Comparison of ENCODE assay signal across 1 cellular context in genomic region chr11:64752106-64752970, GRCh38.
TF ChIP-seq lines count a peak whose summit lies in the region.

No MANE protein-coding gene starts in this region.

TF ChIP-seq in HepG2, 621 proteins besides CTCF, POLR2A, EP300 and RAD21:
- TF ChIP-seq HMGXB4 (CRISPR knock-in tag; IDR thresholded peaks at IDR 0.05; ENCODE audit: borderline replicate concordance in 1 of 2, low read depth in 1 of 2) (no peak), REPIN1 (CRISPR knock-in tag; IDR thresholded peaks at IDR 0.05; ENCODE audit: borderline replicate concordance, low read depth) (no peak), KLF13 (CRISPR knock-in tag; IDR thresholded peaks at IDR 0.05) (no peak), SOX13 (IDR thresholded peaks at IDR 0.05) (no peak), SOX13 (CRISPR knock-in tag; conservative IDR thresholded peaks at IDR 0.05 in 1 of 2, IDR thresholded peaks at IDR 0.05 in 1 of 2) (no peak), ZNF263 (CRISPR knock-in tag; IDR thresholded peaks at IDR 0.05) (peak; percentile 76; the same call in 1 of the 2 replicates), ZNF572 (CRISPR knock-in tag; IDR thresholded peaks at IDR 0.05) (no peak), GATAD1 (CRISPR knock-in tag; IDR thresholded peaks at IDR 0.05) (no peak), TBL1XR1 (IDR thresholded peaks at IDR 0.05; ENCODE audit: borderline replicate concordance, low read length, partially characterized antibody) (no peak), KLF15 (CRISPR knock-in tag; IDR thresholded peaks at IDR 0.05; ENCODE audit: borderline replicate concordance) (no peak), ZNF749 (CRISPR knock-in tag; IDR thresholded peaks at IDR 0.05; ENCODE audit: borderline replicate concordance) (no peak), NFYC (CRISPR knock-in tag; IDR thresholded peaks at IDR 0.05) (no peak), NFE2L1 (CRISPR knock-in tag; IDR thresholded peaks at IDR 0.05; ENCODE audit: borderline replicate concordance) (no peak), SAFB2 (CRISPR knock-in tag; IDR thresholded peaks at IDR 0.05; ENCODE audit: borderline replicate concordance, low read depth) (no peak), CREM (IDR thresholded peaks at IDR 0.05) (no peak), CREM (CRISPR knock-in tag; IDR thresholded peaks at IDR 0.05) (no peak), SMC3 (IDR thresholded peaks at IDR 0.05; ENCODE audit: low read length) (no peak), DPF2 (CRISPR knock-in tag; IDR thresholded peaks at IDR 0.05; ENCODE audit: borderline replicate concordance, low read depth) (no peak), ZFP36L2 (CRISPR knock-in tag; IDR thresholded peaks at IDR 0.05) (no peak), NFIB (CRISPR knock-in tag; IDR thresholded peaks at IDR 0.05; ENCODE audit: borderline replicate concordance) (0 out of 2 replicates have a peak, but pooled peaks have one; percentile 16), HMGA1 (CRISPR knock-in tag; conservative IDR thresholded peaks at IDR 0.05) (no peak), ZNF776 (CRISPR knock-in tag; IDR thresholded peaks at IDR 0.05) (no peak), SMAD3 (CRISPR knock-in tag; IDR thresholded peaks at IDR 0.05) (no peak), NR2C2 (CRISPR knock-in tag; IDR thresholded peaks at IDR 0.05; ENCODE audit: borderline replicate concordance) (no peak), TAF1 (CRISPR knock-in tag; IDR thresholded peaks at IDR 0.05) (no peak), NR2F1 (CRISPR knock-in tag; IDR thresholded peaks at IDR 0.05) (0 out of 4 replicates have a peak, but pooled peaks of 1 of the 2 experiments have one; percentile 16), THRA (CRISPR knock-in tag; IDR thresholded peaks at IDR 0.05; ENCODE audit: borderline replicate concordance) (peak; percentile 40; the same call in 1 of the 2 replicates), SOX5 (CRISPR knock-in tag; IDR thresholded peaks at IDR 0.05; ENCODE audit: borderline replicate concordance) (no peak), ZNF576 (CRISPR knock-in tag; IDR thresholded peaks at IDR 0.05) (no peak), CEBPB (IDR thresholded peaks at IDR 0.05; ENCODE audit: borderline replicate concordance, low read depth, low read length) (no peak), ZNF800 (CRISPR knock-in tag; IDR thresholded peaks at IDR 0.05) (no peak), CERS6 (CRISPR knock-in tag; IDR thresholded peaks at IDR 0.05) (no peak), ARNTL (CRISPR knock-in tag; IDR thresholded peaks at IDR 0.05) (no peak), HIVEP1 (CRISPR knock-in tag; IDR thresholded peaks at IDR 0.05) (no peak), MZF1 (CRISPR knock-in tag; IDR thresholded peaks at IDR 0.05; ENCODE audit: borderline replicate concordance) (no peak), KLF6 (CRISPR knock-in tag; IDR thresholded peaks at IDR 0.05) (no peak), NR2F6 (IDR thresholded peaks at IDR 0.05) (peak; percentile 33), NR2F6 (CRISPR knock-in tag; IDR thresholded peaks at IDR 0.05) (no peak), ATF1 (CRISPR knock-in tag; IDR thresholded peaks at IDR 0.05) (no peak), SP140L (CRISPR knock-in tag; IDR thresholded peaks at IDR 0.05; ENCODE audit: borderline replicate concordance) (no peak), FOXO1 (CRISPR knock-in tag; IDR thresholded peaks at IDR 0.05) (no peak)
- TF ChIP-seq, protein P1, sequence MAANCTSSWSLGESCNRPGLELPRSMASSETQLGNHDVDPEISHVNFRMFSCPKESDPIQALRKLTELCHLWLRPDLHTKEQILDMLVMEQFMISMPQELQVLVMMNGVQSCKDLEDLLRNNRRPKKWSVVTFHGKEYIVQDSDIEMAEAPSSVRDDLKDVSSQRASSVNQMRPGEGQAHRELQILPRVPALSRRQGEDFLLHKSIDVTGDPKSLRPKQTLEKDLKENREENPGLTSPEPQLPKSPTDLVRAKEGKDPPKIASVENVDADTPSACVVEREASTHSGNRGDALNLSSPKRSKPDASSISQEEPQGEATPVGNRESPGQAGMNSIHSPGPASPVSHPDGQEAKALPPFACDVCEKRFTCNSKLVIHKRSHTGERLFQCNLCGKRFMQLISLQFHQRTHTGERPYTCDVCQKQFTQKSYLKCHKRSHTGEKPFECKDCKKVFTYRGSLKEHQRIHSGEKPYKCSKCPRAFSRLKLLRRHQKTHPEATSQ (CRISPR knock-in tag; IDR thresholded peaks at IDR 0.05; ENCODE audit: borderline replicate concordance): no peak
- TF ChIP-seq, protein P2, sequence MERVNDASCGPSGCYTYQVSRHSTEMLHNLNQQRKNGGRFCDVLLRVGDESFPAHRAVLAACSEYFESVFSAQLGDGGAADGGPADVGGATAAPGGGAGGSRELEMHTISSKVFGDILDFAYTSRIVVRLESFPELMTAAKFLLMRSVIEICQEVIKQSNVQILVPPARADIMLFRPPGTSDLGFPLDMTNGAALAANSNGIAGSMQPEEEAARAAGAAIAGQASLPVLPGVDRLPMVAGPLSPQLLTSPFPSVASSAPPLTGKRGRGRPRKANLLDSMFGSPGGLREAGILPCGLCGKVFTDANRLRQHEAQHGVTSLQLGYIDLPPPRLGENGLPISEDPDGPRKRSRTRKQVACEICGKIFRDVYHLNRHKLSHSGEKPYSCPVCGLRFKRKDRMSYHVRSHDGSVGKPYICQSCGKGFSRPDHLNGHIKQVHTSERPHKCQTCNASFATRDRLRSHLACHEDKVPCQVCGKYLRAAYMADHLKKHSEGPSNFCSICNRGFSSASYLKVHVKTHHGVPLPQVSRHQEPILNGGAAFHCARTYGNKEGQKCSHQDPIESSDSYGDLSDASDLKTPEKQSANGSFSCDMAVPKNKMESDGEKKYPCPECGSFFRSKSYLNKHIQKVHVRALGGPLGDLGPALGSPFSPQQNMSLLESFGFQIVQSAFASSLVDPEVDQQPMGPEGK (CRISPR knock-in tag; IDR thresholded peaks at IDR 0.05): 0 out of 2 replicates have a peak, but pooled peaks have one; percentile 19
- TF ChIP-seq, protein P3, sequence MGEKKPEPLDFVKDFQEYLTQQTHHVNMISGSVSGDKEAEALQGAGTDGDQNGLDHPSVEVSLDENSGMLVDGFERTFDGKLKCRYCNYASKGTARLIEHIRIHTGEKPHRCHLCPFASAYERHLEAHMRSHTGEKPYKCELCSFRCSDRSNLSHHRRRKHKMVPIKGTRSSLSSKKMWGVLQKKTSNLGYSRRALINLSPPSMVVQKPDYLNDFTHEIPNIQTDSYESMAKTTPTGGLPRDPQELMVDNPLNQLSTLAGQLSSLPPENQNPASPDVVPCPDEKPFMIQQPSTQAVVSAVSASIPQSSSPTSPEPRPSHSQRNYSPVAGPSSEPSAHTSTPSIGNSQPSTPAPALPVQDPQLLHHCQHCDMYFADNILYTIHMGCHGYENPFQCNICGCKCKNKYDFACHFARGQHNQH (CRISPR knock-in tag; IDR thresholded peaks at IDR 0.05): no peak
- TF ChIP-seq, protein P4, sequence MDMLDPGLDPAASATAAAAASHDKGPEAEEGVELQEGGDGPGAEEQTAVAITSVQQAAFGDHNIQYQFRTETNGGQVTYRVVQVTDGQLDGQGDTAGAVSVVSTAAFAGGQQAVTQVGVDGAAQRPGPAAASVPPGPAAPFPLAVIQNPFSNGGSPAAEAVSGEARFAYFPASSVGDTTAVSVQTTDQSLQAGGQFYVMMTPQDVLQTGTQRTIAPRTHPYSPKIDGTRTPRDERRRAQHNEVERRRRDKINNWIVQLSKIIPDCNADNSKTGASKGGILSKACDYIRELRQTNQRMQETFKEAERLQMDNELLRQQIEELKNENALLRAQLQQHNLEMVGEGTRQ (IDR thresholded peaks at IDR 0.05; ENCODE audit: low read depth, low read length): no peak
- TF ChIP-seq, protein P4 (CRISPR knock-in tag; IDR thresholded peaks at IDR 0.05; ENCODE audit: borderline replicate concordance): no peak
